Comparison of ENCODE assay signal across 9 cellular contexts in the genomic region with DNA sequence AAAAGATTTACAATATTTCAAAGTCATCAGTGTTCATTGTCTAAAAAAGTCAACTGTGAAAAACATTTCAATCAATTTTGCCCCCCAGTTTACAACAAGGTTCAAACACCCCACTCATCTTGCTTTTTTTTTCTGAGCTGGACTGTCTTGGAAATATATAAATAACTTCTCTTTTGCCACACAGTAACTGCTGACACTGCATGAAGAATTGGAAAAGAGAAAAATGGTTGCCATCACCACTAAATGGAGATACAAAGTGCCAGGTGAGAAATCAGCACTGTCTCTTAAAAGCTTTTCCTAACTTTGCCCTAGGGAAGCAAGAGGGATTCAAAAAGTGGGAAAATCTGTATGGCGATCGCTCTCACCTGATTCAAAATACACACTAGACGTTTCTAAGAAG.
"Had no signal": no experiment of that assay in that cellular context is flagged by ENCODE, and none has a peak within 500 bp of the region (broad histone marks: within the 10 kb centered on the region; RNA-seq: fewer than 3 reads in every experiment).

No MANE protein-coding gene starts in this region.

- H3K4me1 ChIP-seq: HAP-1 had no signal

- H3K4me2 ChIP-seq: KMS-11 had no signal

- FAIRE-seq: HTR-8/SVneo had no signal

- ATAC-seq: HCT116 had no signal

- DNase-seq: GOT3, H7, HFFc6, Karpas-422, KBM-7 had no signal

- H3K27ac ChIP-seq: KMS-11 had no signal

- H3K4me3 ChIP-seq: HAP-1 had no signal

- H3K4me3 Mint-ChIP-seq: HFFc6 had no signal

- H3K27ac Mint-ChIP-seq: HFFc6 had no signal

- H3K9ac ChIP-seq: KMS-11 had no signal

- H3K9me3 ChIP-seq: HAP-1 had no signal

- H3K9me3 Mint-ChIP-seq: HFFc6 had no signal
